In genomic region chr3:55604846-55605245, GRCh38 we compare ENCODE assay signal across 23 cellular contexts.
DNase-seq lines count a peak whose midpoint lies in the region; ATAC-seq, FAIRE-seq and TF ChIP-seq lines count a peak whose summit lies in the region.
"Had no signal": no experiment of that assay in that cellular context is flagged by ENCODE, and none has a peak within 500 bp of the region (broad histone marks: within the 10 kb centered on the region; RNA-seq: fewer than 3 reads in every experiment).

No MANE protein-coding gene starts in this region.

- TF ChIP-seq POLR2A in GM12878 (IDR thresholded peaks at IDR 0.05; ENCODE audit: low read depth, low read length) (no peak), upper lobe of left lung (IDR thresholded peaks at IDR 0.05) (no peak)

- H3K27me3 ChIP-seq in GM12878 (replicated peaks in 1 of 2; ENCODE audit: control insufficient read depth in 2 of 2, insufficient read depth in 2 of 2, low read length in 1 of 2) = no peaks in the 10 kb centered on the region
- no peaks in the 10 kb centered on the region for H3K27me3 ChIP-seq in upper lobe of left lung
- H3K27me3 ChIP-seq: BE2C had no signal

- peak overlapping the region; percentile 32 for H3K27ac ChIP-seq in OCI-LY7 (ENCODE audit: low read depth, low read length, poor library complexity, severe bottlenecking)
- H3K27ac ChIP-seq in GM12878 (ENCODE audit: control insufficient read depth, insufficient read depth) = no peak overlapping the region
- H3K27ac ChIP-seq in epithelial cell of prostate = peak overlapping the region; percentile 36
- H3K27ac ChIP-seq in upper lobe of left lung = no peak overlapping the region

- in situ Hi-C loops in GM12878 (cut with MboI) = no loop called here

- no peaks in the 10 kb centered on the region for H3K9me2 ChIP-seq in OCI-LY7 (ENCODE audit: insufficient read depth, low read length)

- RAD21 ChIA-PET in GM12878 (lab: Charles Lee; ENCODE audit: unreplicated experiment) = interaction anchor here (0.6 to 1.1 kb wide), 2 partner anchors 26 to 118 kb away, joined by 3 read pairs; no protein-coding TSS in a partner anchor

- ATAC-seq in GM12878 (no peak; the same call in 2 of the 3 replicates), upper lobe of left lung (ENCODE audit: low FRiP score in 2 of 2) (no peak)
- ATAC-seq: GM23338, HCT116 had no signal

- no peaks in the 10 kb centered on the region for H3K36me3 ChIP-seq in OCI-LY7 (ENCODE audit: insufficient read depth, low read length)
- H3K36me3 ChIP-seq in GM12878 (ENCODE audit: control insufficient read depth in 2 of 2, insufficient read depth in 2 of 2, low read length in 1 of 2) = no peaks in the 10 kb centered on the region
- no peaks in the 10 kb centered on the region for H3K36me3 ChIP-seq in upper lobe of left lung
- H3K36me3 ChIP-seq: BE2C had no signal

- H3K9ac ChIP-seq in GM12878 (ENCODE audit: control insufficient read depth, insufficient read depth, low read length) = no peak overlapping the region

- H3K4me3 ChIP-seq in OCI-LY7 (ENCODE audit: low read depth, low read length, poor library complexity, severe bottlenecking) (no peak overlapping the region), GM12878 (no peak overlapping the region), upper lobe of left lung (no peak overlapping the region)
- H3K4me3 ChIP-seq: GM23338 had no signal

- no peaks in the 10 kb centered on the region for H3K36me3 Mint-ChIP-seq in nephron progenitor cell (ENCODE audit: low read depth)
- H3K36me3 Mint-ChIP-seq: CD4-positive, CD25-positive, alpha-beta regulatory T cell; CD8-positive, alpha-beta memory T cell had no signal

- SMC1A ChIA-PET in GM12878 (lab: Charles Lee; ENCODE audit: uncharacterized antibody, unreplicated experiment) = interaction anchor here (0.9 to 1.0 kb wide), 2 partner anchors 17 to 57 kb away, joined by 3 read pairs; no protein-coding TSS in a partner anchor

- H3K79me2 ChIP-seq in OCI-LY7 (ENCODE audit: insufficient read depth, low read depth, low read length) (no peaks in the 10 kb centered on the region), GM12878 (ENCODE audit: control insufficient read depth, insufficient read depth, low read length) (no peaks in the 10 kb centered on the region)

- CTCF ChIA-PET in OCI-LY7 (lab: Charles Lee; ENCODE audit: unreplicated experiment) (no interaction called here), GM12878 (lab: Yijun Ruan, JAX) (no interaction called here)

- peak overlapping the region; percentile 34 for H3K4me2 ChIP-seq in OCI-LY7 (ENCODE audit: low read length)
- no peak overlapping the region for H3K4me2 ChIP-seq in GM12878 (ENCODE audit: control insufficient read depth, insufficient read depth)
- H3K4me2 ChIP-seq: GM23338 had no signal

- TF ChIP-seq CTCF in OCI-LY7 (conservative IDR thresholded peaks at IDR 0.05; ENCODE audit: low read length) (no peak), GM12878 (IDR thresholded peaks at IDR 0.05 in 2 of 3, conservative IDR thresholded peaks at IDR 0.05 in 1 of 3; ENCODE audit: control insufficient read depth in 2 of 3, extremely low read depth in 1 of 3, insufficient read depth in 1 of 3, low read depth in 3 of 3, low read length in 3 of 3) (no peak), nephron progenitor cell (IDR thresholded peaks at IDR 0.05) (no peak), upper lobe of left lung (IDR thresholded peaks at IDR 0.05) (no peak)

- intact Hi-C loops in OCI-LY7 (cut with micrococcal nuclease; ENCODE audit: unreplicated experiment) (no loop called here), GM12878 (cut with micrococcal nuclease; ENCODE audit: unreplicated experiment) (loop anchor here (5.0 kb wide), 3 partner anchors 72 to 118 kb away; partner anchors contain the start of gene WNT5A)

- H2AFZ ChIP-seq in OCI-LY7 (ENCODE audit: low read length) (peak overlapping the region; percentile 79), GM12878 (ENCODE audit: control insufficient read depth, low read depth, low read length) (peak overlapping the region; percentile 13; the same call in 1 of the 2 replicates)
- H2AFZ ChIP-seq: GM23338 had no signal

- H3K9me3 ChIP-seq in OCI-LY7 (ENCODE audit: low read length) = no peaks in the 10 kb centered on the region
- H3K9me3 ChIP-seq in GM12878 (replicated peaks; ENCODE audit: control insufficient read depth, insufficient read depth, low read length) = no peaks in the 10 kb centered on the region; the same call in 2 of the 3 replicates
- H3K9me3 ChIP-seq in upper lobe of left lung = no peaks in the 10 kb centered on the region
- H3K9me3 ChIP-seq: BE2C had no signal

- H3K4me1 Mint-ChIP-seq in nephron progenitor cell = peaks cover 67% of the 10 kb centered on the region
- H3K4me1 Mint-ChIP-seq: CD4-positive, CD25-positive, alpha-beta regulatory T cell; CD8-positive, alpha-beta memory T cell had no signal

- H3K4me1 ChIP-seq in OCI-LY7 (ENCODE audit: insufficient read depth, low read length, poor library complexity, severe bottlenecking) = peaks cover 22% of the 10 kb centered on the region
- peaks cover 26% of the 10 kb centered on the region for H3K4me1 ChIP-seq in GM12878 (ENCODE audit: control insufficient read depth, insufficient read depth, low read length)
- no peaks in the 10 kb centered on the region for H3K4me1 ChIP-seq in upper lobe of left lung
- H3K4me1 ChIP-seq: BE2C had no signal

- POLR2A ChIA-PET in OCI-LY7 (lab: Charles Lee) (interaction anchor here (1.2 kb wide), 2 partner anchors 9 to 48 kb away, joined by 3 read pairs; no protein-coding TSS in a partner anchor), GM12878 (lab: Charles Lee) (no interaction called here)

- no peak for TF ChIP-seq EP300 in GM12878 (IDR thresholded peaks at IDR 0.05; ENCODE audit: borderline replicate concordance in 1 of 2, control insufficient read depth in 1 of 2, low read depth in 2 of 2, low read length in 2 of 2)
- TF ChIP-seq EP300 in upper lobe of left lung (IDR thresholded peaks at IDR 0.05) = no peak

- no peaks in the 10 kb centered on the region for H3K27me3 Mint-ChIP-seq in nephron progenitor cell (ENCODE audit: low read depth, poor library complexity)

- no peak overlapping the region for H3K4me3 Mint-ChIP-seq in nephron progenitor cell
- H3K4me3 Mint-ChIP-seq: CD4-positive, CD25-positive, alpha-beta regulatory T cell; CD8-positive, alpha-beta memory T cell; GM23338; HFFc6 had no signal

- TF ChIP-seq RAD21 in GM12878 (IDR thresholded peaks at IDR 0.05; ENCODE audit: insufficient read depth, low read depth, low read length) = no peak

- no peaks in the 10 kb centered on the region for H3K9me3 Mint-ChIP-seq in nephron progenitor cell
- H3K9me3 Mint-ChIP-seq: GM23338, HFFc6 had no signal

- BruUV-seq in OCI-LY7 (replicated peaks; lab: Mats Ljungman, UMichigan) (no TSS peak), GM12878 (replicated peaks; lab: Mats Ljungman, UMichigan) (no TSS peak)

- WGBS in GM12878 (ENCODE audit: insufficient coverage, insufficient replicate concordance, low lambda C conversion rate, missing lambda C conversion rate) = 27% methylated on average over 4 of the region's 4 CpGs
- 92 to 94% methylated on average over 4 of the region's 4 CpGs for WGBS in upper lobe of left lung, 2 donors

- DNase-seq in OCI-LY7 (ENCODE audit: low spot score) (peak; percentile 45), GM12878 (ENCODE audit: low read depth, low spot score) (no peak), epithelial cell of prostate (ENCODE audit: low read depth, low spot score) (no peak), nephron progenitor cell (no peak), SIG-M5 treated with dmso at 0.1 percent for 504 hours (lab: John Stamatoyannopoulos, UW; ENCODE audit: unreplicated experiment) (no peak), NCI-H2227 (lab: John Stamatoyannopoulos, UW; ENCODE audit: unreplicated experiment) (no peak), mesenteric fat pad (ENCODE audit: low spot score) (no peak), upper lobe of left lung (no peak)
- DNase-seq: ACHN; BE2C; C1 segment of cervical spinal cord; CD4-positive, CD25-positive, alpha-beta regulatory T cell; CD8-positive, alpha-beta memory T cell; COR-L47; H7; HFFc6 had no signal

- H4K20me1 ChIP-seq in OCI-LY7 (ENCODE audit: insufficient read depth, low read length) = no peaks in the 10 kb centered on the region
- H4K20me1 ChIP-seq in GM12878 (ENCODE audit: control insufficient read depth, insufficient read depth) = no peaks in the 10 kb centered on the region

- FAIRE-seq in GM12878 (lab: Jason Lieb, UNC) = no peak
- FAIRE-seq: A204.1, D721Med, G401.6, GM18507, HTR-8/SVneo had no signal

- peak overlapping the region; percentile 68 for H3K27ac Mint-ChIP-seq in nephron progenitor cell
- H3K27ac Mint-ChIP-seq: CD4-positive, CD25-positive, alpha-beta regulatory T cell; CD8-positive, alpha-beta memory T cell; GM23338; HFFc6 had no signal

TF ChIP-seq in GM12878, 131 proteins besides CTCF, POLR2A, EP300 and RAD21:
- TF ChIP-seq BCL3 (IDR thresholded peaks at IDR 0.05; ENCODE audit: borderline replicate concordance, insufficient read depth, low read depth, low read length, poor library complexity, severe bottlenecking) (no peak), ATF7 (IDR thresholded peaks at IDR 0.05; ENCODE audit: low read depth) (0 out of 2 replicates have a peak, but pooled peaks have one; percentile 0)

Comparison
In these comparisons a context has a peak if more than half of its experiments do, and no peak if none do; other contexts are left out.
1. H3K27ac ChIP-seq: peak in OCI-LY7 (single experiment) and epithelial cell of prostate (single experiment); none in GM12878 (single experiment) and upper lobe of left lung (0 of 4).